27 cellular contexts compared by ENCODE assay signal in genomic region chr3:120689395-120689794, GRCh38. TPM values are rescaled to one million over a fixed set of nuclear protein-coding genes. Genes with fewer than 3 reads are reported as not detected.
DNase-seq lines count a peak whose midpoint lies in the region; ATAC-seq and TF ChIP-seq lines count a peak whose summit lies in the region.
"Had no signal": no experiment of that assay in that cellular context is flagged by ENCODE, and none has a peak within 500 bp of the region (broad histone marks: within the 10 kb centered on the region; RNA-seq: fewer than 3 reads in every experiment).

No MANE protein-coding gene starts in this region.

- peaks cover 14 to 31% (median 25%) of the 10 kb centered on the region in 3 donors for H3K4me1 Mint-ChIP-seq in IgD-negative memory B cell
- peaks cover 7 to 10% of the 10 kb centered on the region in 2 donors for H3K4me1 Mint-ChIP-seq in stimulated activated naive B cell treated with anti-CD40 and anti-IgM and Interleukin-4, amounts not matched to agents 10 μg/mL and 1 μg/mL and 100 μg/mL, for 72 hours
- H3K4me1 Mint-ChIP-seq in activated CD4-positive, alpha-beta memory T cell treated with anti-CD3 and anti-CD28 coated beads, Interleukin-2, amount 10 ng/mL, durations not matched to agents 7 days and 5 days: no peaks in the 10 kb centered on the region
- H3K4me1 Mint-ChIP-seq: activated CD4-positive, alpha-beta T cell treated with anti-CD3 and anti-CD28 coated beads, Interleukin-2, amount 10 ng/mL, durations not matched to agents 24 days and 14 days had no signal

- H3K23ac ChIP-seq in mesenchymal stem cell (ENCODE audit: low read length in 2 of 2): no peak overlapping the region

- no peak overlapping the region for H4K8ac ChIP-seq in mesenchymal stem cell (ENCODE audit: low read length)

- H3K27ac ChIP-seq in liver (ENCODE audit: low read depth in 1 of 2, low read length in 2 of 2): no peak overlapping the region
- no peak overlapping the region for H3K27ac ChIP-seq in mesenchymal stem cell (ENCODE audit: low read length, poor library complexity, severe bottlenecking)
- H3K27ac ChIP-seq: adrenal gland, brain microvascular endothelial cell, neural progenitor cell, sigmoid colon, thoracic aorta, uterus had no signal

- H3K9me3 ChIP-seq in liver (ENCODE audit: control insufficient read depth in 4 of 4, low read length in 3 of 4) (no peaks in the 10 kb centered on the region), HAP-1 (no peaks in the 10 kb centered on the region), mesenchymal stem cell (ENCODE audit: control insufficient read depth, low read length) (no peaks in the 10 kb centered on the region)
- H3K9me3 ChIP-seq: adrenal gland, sigmoid colon, thoracic aorta, uterus had no signal

- H3K36me3 ChIP-seq in liver (ENCODE audit: control insufficient read depth in 4 of 4, insufficient read depth in 3 of 4, low read depth in 1 of 4, low read length in 3 of 4) (no peaks in the 10 kb centered on the region), HAP-1 (replicated peaks) (0 out of 2 replicates have a peak, but pooled peaks cover 3% of the 10 kb centered on the region), mesenchymal stem cell (ENCODE audit: control insufficient read depth in 1 of 2, insufficient read depth in 2 of 2, low read depth in 1 of 2, low read length in 2 of 2) (peaks cover 0 to 35% of the 10 kb centered on the region in 2 experiments)
- H3K36me3 ChIP-seq: adrenal gland, brain microvascular endothelial cell, neural progenitor cell, uterus had no signal

- H4K91ac ChIP-seq in mesenchymal stem cell (ENCODE audit: low read length): no peak overlapping the region

- H2BK12ac ChIP-seq in mesenchymal stem cell (ENCODE audit: low read length in 2 of 2): no peak overlapping the region

- H2AK5ac ChIP-seq in mesenchymal stem cell (ENCODE audit: low read length, severe bottlenecking): no peak overlapping the region

- in situ Hi-C loops in HAP-1 (cut with MboI; ENCODE audit: low sequenced_read_pairs): no loop called here

- H2AFZ ChIP-seq in mesenchymal stem cell (ENCODE audit: low read depth, low read length): no peak overlapping the region
- H2AFZ ChIP-seq: neural progenitor cell had no signal

- no peaks in the 10 kb centered on the region for H3K79me1 ChIP-seq in mesenchymal stem cell (replicated peaks; ENCODE audit: low read length, poor library complexity, severe bottlenecking)

- no peak overlapping the region for H3K9ac ChIP-seq in liver (ENCODE audit: low read depth in 1 of 2, low read length in 2 of 2)
- no peak overlapping the region for H3K9ac ChIP-seq in mesenchymal stem cell (ENCODE audit: low read length)
- H3K9ac ChIP-seq: neural progenitor cell had no signal

- no peak overlapping the region for H3K4me3 ChIP-seq in liver (ENCODE audit: low read depth in 1 of 3, low read length in 3 of 3)
- H3K4me3 ChIP-seq in HAP-1: no peak overlapping the region
- H3K4me3 ChIP-seq in mesenchymal stem cell (ENCODE audit: insufficient read depth in 1 of 2, low read depth in 1 of 2, low read length in 2 of 2): no peak overlapping the region
- H3K4me3 ChIP-seq: adrenal gland, neural progenitor cell, sigmoid colon, thoracic aorta, uterus had no signal

- CTCF ChIA-PET in activated CD4-positive, alpha-beta memory T cell treated with anti-CD3 and anti-CD28 coated beads, Interleukin-2, amount 10 ng/mL, durations not matched to agents 7 days and 5 days (lab: Charles Lee): interaction anchor here (1.5 kb wide), 1 partner anchor 10 kb away, joined by 3 read pairs; no protein-coding TSS in a partner anchor

- no peak overlapping the region for H3K4ac ChIP-seq in mesenchymal stem cell (ENCODE audit: low read depth in 1 of 2, low read length in 2 of 2)

- peak overlapping the region; percentile 26 to 84 (median 68) for H3K27ac Mint-ChIP-seq in IgD-negative memory B cell
- peak overlapping the region; percentile 28 for H3K27ac Mint-ChIP-seq in stimulated activated naive B cell treated with anti-CD40 and anti-IgM and Interleukin-4, amounts not matched to agents 10 μg/mL and 1 μg/mL and 100 μg/mL, for 72 hours
- no peak overlapping the region for H3K27ac Mint-ChIP-seq in activated CD4-positive, alpha-beta memory T cell treated with anti-CD3 and anti-CD28 coated beads, Interleukin-2, amount 10 ng/mL, durations not matched to agents 7 days and 5 days
- H3K27ac Mint-ChIP-seq: activated CD4-positive, alpha-beta T cell treated with anti-CD3 and anti-CD28 coated beads, Interleukin-2, amount 10 ng/mL, durations not matched to agents 24 days and 14 days; activated T-cell treated with anti-CD3 and anti-CD28 coated beads, Interleukin-2, amount 50 U/mL, for 72 hours; neural progenitor cell had no signal

- peaks cover 8% of the 10 kb centered on the region for H3K36me3 Mint-ChIP-seq in IgD-negative memory B cell
- peaks cover 8 to 33% of the 10 kb centered on the region in 2 donors for H3K36me3 Mint-ChIP-seq in stimulated activated naive B cell treated with anti-CD40 and anti-IgM and Interleukin-4, amounts not matched to agents 10 μg/mL and 1 μg/mL and 100 μg/mL, for 72 hours
- peaks cover 11% of the 10 kb centered on the region for H3K36me3 Mint-ChIP-seq in activated CD4-positive, alpha-beta memory T cell treated with anti-CD3 and anti-CD28 coated beads, Interleukin-2, amount 10 ng/mL, durations not matched to agents 7 days and 5 days (ENCODE audit: low read depth)

- no peak overlapping the region for H2BK120ac ChIP-seq in mesenchymal stem cell (ENCODE audit: low read depth, low read length)

- H3K27me3 ChIP-seq in liver (ENCODE audit: control insufficient read depth in 4 of 4, insufficient read depth in 4 of 4, low read length in 3 of 4) (no peaks in the 10 kb centered on the region), HAP-1 (ENCODE audit: low read depth) (no peaks in the 10 kb centered on the region), mesenchymal stem cell (ENCODE audit: control insufficient read depth in 1 of 2, insufficient read depth in 1 of 2, low read length in 2 of 2) (no peaks in the 10 kb centered on the region)
- H3K27me3 ChIP-seq: adrenal gland, brain microvascular endothelial cell, neural progenitor cell, sigmoid colon, uterus had no signal

- no peak for ATAC-seq in stimulated activated naive B cell treated with anti-CD40 and anti-IgM and Interleukin-4, amounts not matched to agents 10 μg/mL and 1 μg/mL and 100 μg/mL, for 72 hours (replicated peaks)
- ATAC-seq in HG02970 (IDR thresholded peaks at IDR 0.05; ENCODE audit: low FRiP score, unreplicated experiment): no peak
- ATAC-seq: activated T-cell treated with anti-CD3 and anti-CD28 coated beads, Interleukin-2, amount 50 U/mL, for 72 hours had no signal

- DNase-seq in NCI-H748 treated with DMSO at 0.1 percent for 48 hours (lab: John Stamatoyannopoulos, UW) (peak; percentile 36), HAP-1 (ENCODE audit: low spot score in 2 of 2) (no peak), mesenchymal stem cell (no peak)
- no peak for DNase-seq in stimulated activated naive B cell treated with anti-CD40 and anti-IgM and Interleukin-4, amounts not matched to agents 10 μg/mL and 1 μg/mL and 100 μg/mL, for 72 hours
- DNase-seq in activated CD4-positive, alpha-beta memory T cell treated with anti-CD3 and anti-CD28 coated beads, Interleukin-2, amount 10 ng/mL, durations not matched to agents 7 days and 5 days: no peak
- DNase-seq: activated CD4-positive, alpha-beta T cell treated with anti-CD3 and anti-CD28 coated beads, Interleukin-2, amount 10 ng/mL, durations not matched to agents 24 days and 14 days; activated naive CD4-positive, alpha-beta T cell; activated T-cell treated with anti-CD3 and anti-CD28 coated beads, Interleukin-2, amount 50 U/mL, for 72 hours; adrenal gland; brain microvascular endothelial cell; islet precursor cell; NCI-H146; NCI-H2171 treated with DMSO at 0.1 percent for 48 hours; NCI-H510A treated with DMSO at 0.1 percent for 48 hours; SHP77; sigmoid colon; stimulated activated CD4-positive, alpha-beta T cell treated with anti-CD3 and anti-CD28 coated beads, Interleukin-4, amount 100 ng/mL, for 4 hours; stimulated activated naive CD4-positive, alpha-beta T cell; uterus had no signal

- WGBS in liver: 65% methylated on average over 3 of the region's 3 CpGs
- WGBS in mesenchymal stem cell: 100% methylated on average over 3 of the region's 3 CpGs

- no peak overlapping the region for H3K4me2 ChIP-seq in mesenchymal stem cell (ENCODE audit: low read length, poor library complexity, severe bottlenecking)
- H3K4me2 ChIP-seq: neural progenitor cell had no signal

- POLR2A ChIA-PET in activated CD4-positive, alpha-beta memory T cell treated with anti-CD3 and anti-CD28 coated beads, Interleukin-2, amount 10 ng/mL, durations not matched to agents 7 days and 5 days (lab: Charles Lee): no interaction called here

- no peak overlapping the region for H3K14ac ChIP-seq in mesenchymal stem cell (ENCODE audit: low read length in 2 of 2)

- no peaks in the 10 kb centered on the region for H3K9me3 Mint-ChIP-seq in IgD-negative memory B cell
- no peaks in the 10 kb centered on the region for H3K9me3 Mint-ChIP-seq in stimulated activated naive B cell treated with anti-CD40 and anti-IgM and Interleukin-4, amounts not matched to agents 10 μg/mL and 1 μg/mL and 100 μg/mL, for 72 hours
- no peaks in the 10 kb centered on the region for H3K9me3 Mint-ChIP-seq in activated CD4-positive, alpha-beta memory T cell treated with anti-CD3 and anti-CD28 coated beads, Interleukin-2, amount 10 ng/mL, durations not matched to agents 7 days and 5 days
- H3K9me3 Mint-ChIP-seq: activated CD4-positive, alpha-beta T cell treated with anti-CD3 and anti-CD28 coated beads, Interleukin-2, amount 10 ng/mL, durations not matched to agents 24 days and 14 days; activated T-cell treated with anti-CD3 and anti-CD28 coated beads, Interleukin-2, amount 50 U/mL, for 72 hours; neural progenitor cell had no signal

- H2BK5ac ChIP-seq in mesenchymal stem cell (ENCODE audit: low read depth, low read length, poor library complexity, severe bottlenecking): no peak overlapping the region

- no peak overlapping the region for H2BK15ac ChIP-seq in mesenchymal stem cell (ENCODE audit: low read depth, poor library complexity, severe bottlenecking)

- peak; percentile 14 to 26 for TF ChIP-seq RAD21 in liver (IDR thresholded peaks at IDR 0.05)

- H3K4me3 Mint-ChIP-seq in IgD-negative memory B cell: no peak overlapping the region
- H3K4me3 Mint-ChIP-seq in stimulated activated naive B cell treated with anti-CD40 and anti-IgM and Interleukin-4, amounts not matched to agents 10 μg/mL and 1 μg/mL and 100 μg/mL, for 72 hours: no peak overlapping the region
- no peak overlapping the region for H3K4me3 Mint-ChIP-seq in activated CD4-positive, alpha-beta memory T cell treated with anti-CD3 and anti-CD28 coated beads, Interleukin-2, amount 10 ng/mL, durations not matched to agents 7 days and 5 days
- H3K4me3 Mint-ChIP-seq: activated CD4-positive, alpha-beta T cell treated with anti-CD3 and anti-CD28 coated beads, Interleukin-2, amount 10 ng/mL, durations not matched to agents 24 days and 14 days; activated T-cell treated with anti-CD3 and anti-CD28 coated beads, Interleukin-2, amount 50 U/mL, for 72 hours; neural progenitor cell had no signal

- H3K4me1 ChIP-seq in liver (ENCODE audit: control insufficient read depth in 4 of 4, insufficient read depth in 4 of 4, low read length in 3 of 4): peaks cover 0 to 13% (median 6%) of the 10 kb centered on the region in 4 donors
- H3K4me1 ChIP-seq in HAP-1: peaks cover 24% of the 10 kb centered on the region
- no peaks in the 10 kb centered on the region for H3K4me1 ChIP-seq in mesenchymal stem cell (ENCODE audit: control insufficient read depth, insufficient read depth, low read depth, low read length)
- H3K4me1 ChIP-seq: neural progenitor cell, uterus had no signal

- no peak for TF ChIP-seq CTCF in liver (IDR thresholded peaks at IDR 0.05; ENCODE audit: low read depth, low read length, missing input control)

- no peaks in the 10 kb centered on the region for H3K27me3 Mint-ChIP-seq in IgD-negative memory B cell
- H3K27me3 Mint-ChIP-seq in stimulated activated naive B cell treated with anti-CD40 and anti-IgM and Interleukin-4, amounts not matched to agents 10 μg/mL and 1 μg/mL and 100 μg/mL, for 72 hours: no peaks in the 10 kb centered on the region
- H3K27me3 Mint-ChIP-seq in activated CD4-positive, alpha-beta memory T cell treated with anti-CD3 and anti-CD28 coated beads, Interleukin-2, amount 10 ng/mL, durations not matched to agents 7 days and 5 days: no peaks in the 10 kb centered on the region
- H3K27me3 Mint-ChIP-seq: activated CD4-positive, alpha-beta T cell treated with anti-CD3 and anti-CD28 coated beads, Interleukin-2, amount 10 ng/mL, durations not matched to agents 24 days and 14 days had no signal

- H3K18ac ChIP-seq in mesenchymal stem cell (ENCODE audit: low read depth in 1 of 2, low read length in 2 of 2): no peak overlapping the region

RNA-seq across cellular contexts. Expression of gene HGD, which starts 7.4 kb away (rescaled TPM):
- 0.24 TPM for polyA plus RNA-seq in IgD-negative memory B cell
- total RNA-seq in liver: 100 to 1,000 TPM in 1 of 2 donors, 10 to 100 TPM in 1; 83.5 to 326 TPM
- polyA plus RNA-seq in liver: 100 to 1,000 TPM; 243 to 250 TPM
- under 1 TPM; 0.43 to 0.96 TPM for total RNA-seq in activated CD4-positive, alpha-beta memory T cell treated with anti-CD3 and anti-CD28 coated beads, Interleukin-2, amount 10 ng/mL, durations not matched to agents 7 days and 5 days
- 0.12 TPM for polyA plus RNA-seq in mesenchymal stem cell (2013, experiment 1 of 2)
- 0.07 TPM for polyA plus RNA-seq in mesenchymal stem cell (2013, experiment 2 of 2)
- total RNA-seq: Daoy, lower leg skin, M059J had no signal

RNA-seq across cellular contexts. Expression of gene RABL3, which starts 52.9 kb away (rescaled TPM):
- polyA plus RNA-seq in IgD-negative memory B cell: 30.9 TPM
- total RNA-seq in liver: 10 to 100 TPM in 1 of 2 donors, 1 to 10 TPM in 1; 8.6 to 14.1 TPM
- polyA plus RNA-seq in liver: 10 to 100 TPM; 13.0 to 13.3 TPM
- 10 to 100 TPM; 22.3 to 24.7 TPM for total RNA-seq in activated CD4-positive, alpha-beta memory T cell treated with anti-CD3 and anti-CD28 coated beads, Interleukin-2, amount 10 ng/mL, durations not matched to agents 7 days and 5 days
- polyA plus RNA-seq in mesenchymal stem cell (2013, experiment 1 of 2): 14.8 TPM
- polyA plus RNA-seq in mesenchymal stem cell (2013, experiment 2 of 2): 13.9 TPM

RNA-seq across cellular contexts. Expression of gene GTF2E1, which starts 53.1 kb away (rescaled TPM):
- polyA plus RNA-seq in IgD-negative memory B cell (12.2 TPM), liver (1 to 10 TPM; 2.3 TPM)
- total RNA-seq in liver: 1 to 10 TPM; 5.4 to 9.5 TPM
- total RNA-seq in activated CD4-positive, alpha-beta memory T cell treated with anti-CD3 and anti-CD28 coated beads, Interleukin-2, amount 10 ng/mL, durations not matched to agents 7 days and 5 days: 10 to 100 TPM; 28.7 to 34.5 TPM
- 18.7 TPM for polyA plus RNA-seq in mesenchymal stem cell (2013, experiment 1 of 2)
- 18.4 TPM for polyA plus RNA-seq in mesenchymal stem cell (2013, experiment 2 of 2)

Comparison
In these comparisons a context has a peak if more than half of its experiments do, and no peak if none do; other contexts are left out.
1. RNA of gene HGD, which starts 7.4 kb away (total RNA-seq): 83.5 to 326 TPM in liver; 0.43 to 0.96 TPM in activated CD4-positive, alpha-beta memory T cell treated with anti-CD3 and anti-CD28 coated beads, Interleukin-2, amount 10 ng/mL, durations not matched to agents 7 days and 5 days; every median in the first group is over 10 times any median in the second.